ENCODE assay signal across 1 cellular context in genomic region chr1:211885746-211886522, GRCh38.
TF ChIP-seq lines count a peak whose summit lies in the region.

No MANE protein-coding gene starts in this region.

TF ChIP-seq in HepG2, 621 proteins besides CTCF, POLR2A, EP300 and RAD21 (continued from another document and continues in another):
- TF ChIP-seq ZUFSP (CRISPR knock-in tag; IDR thresholded peaks at IDR 0.05; ENCODE audit: borderline replicate concordance), result no peak
- TF ChIP-seq PAX8 (CRISPR knock-in tag; IDR thresholded peaks at IDR 0.05; ENCODE audit: borderline replicate concordance), result no peak
- no peak for TF ChIP-seq POGK (CRISPR knock-in tag; conservative IDR thresholded peaks at IDR 0.05)
- TF ChIP-seq ZNF280B (CRISPR knock-in tag; IDR thresholded peaks at IDR 0.05; ENCODE audit: borderline replicate concordance), result no peak
- peak; percentile 97 for TF ChIP-seq HDAC2 (CRISPR knock-in tag; IDR thresholded peaks at IDR 0.05)
- TF ChIP-seq SNAPC2 (CRISPR knock-in tag; IDR thresholded peaks at IDR 0.05), result no peak
- no peak for TF ChIP-seq ZNF547 (CRISPR knock-in tag; IDR thresholded peaks at IDR 0.05)
- no peak for TF ChIP-seq JUNB (CRISPR knock-in tag; IDR thresholded peaks at IDR 0.05; ENCODE audit: borderline replicate concordance)
- peak; percentile 96 for TF ChIP-seq RCOR2 (CRISPR knock-in tag; IDR thresholded peaks at IDR 0.05)
- TF ChIP-seq NR2F1 (CRISPR knock-in tag; IDR thresholded peaks at IDR 0.05), result peak; percentile 88 to 92
- TF ChIP-seq NFIC (IDR thresholded peaks at IDR 0.05; ENCODE audit: low read length), result peak; percentile 26; the same call in 1 of the 2 replicates
- no peak for TF ChIP-seq ZNF101 (CRISPR knock-in tag; IDR thresholded peaks at IDR 0.05; ENCODE audit: borderline replicate concordance, low read depth)
- TF ChIP-seq TEAD3 (CRISPR knock-in tag; optimal IDR thresholded peaks at IDR 0.05; ENCODE audit: borderline replicate concordance), result peak; percentile 80
- no peak for TF ChIP-seq MAX (IDR thresholded peaks at IDR 0.05)
- TF ChIP-seq ZNF432 (CRISPR knock-in tag; IDR thresholded peaks at IDR 0.05; ENCODE audit: borderline replicate concordance), result no peak
- TF ChIP-seq ZNF7 (CRISPR knock-in tag; IDR thresholded peaks at IDR 0.05), result no peak
- peak; percentile 83 for TF ChIP-seq ESRRA (CRISPR knock-in tag; IDR thresholded peaks at IDR 0.05; ENCODE audit: low read depth)
- 0 out of 2 replicates have a peak, but pooled peaks have one; percentile 45 for TF ChIP-seq ZNF234 (CRISPR knock-in tag; conservative IDR thresholded peaks at IDR 0.05)
- TF ChIP-seq, protein P1, sequence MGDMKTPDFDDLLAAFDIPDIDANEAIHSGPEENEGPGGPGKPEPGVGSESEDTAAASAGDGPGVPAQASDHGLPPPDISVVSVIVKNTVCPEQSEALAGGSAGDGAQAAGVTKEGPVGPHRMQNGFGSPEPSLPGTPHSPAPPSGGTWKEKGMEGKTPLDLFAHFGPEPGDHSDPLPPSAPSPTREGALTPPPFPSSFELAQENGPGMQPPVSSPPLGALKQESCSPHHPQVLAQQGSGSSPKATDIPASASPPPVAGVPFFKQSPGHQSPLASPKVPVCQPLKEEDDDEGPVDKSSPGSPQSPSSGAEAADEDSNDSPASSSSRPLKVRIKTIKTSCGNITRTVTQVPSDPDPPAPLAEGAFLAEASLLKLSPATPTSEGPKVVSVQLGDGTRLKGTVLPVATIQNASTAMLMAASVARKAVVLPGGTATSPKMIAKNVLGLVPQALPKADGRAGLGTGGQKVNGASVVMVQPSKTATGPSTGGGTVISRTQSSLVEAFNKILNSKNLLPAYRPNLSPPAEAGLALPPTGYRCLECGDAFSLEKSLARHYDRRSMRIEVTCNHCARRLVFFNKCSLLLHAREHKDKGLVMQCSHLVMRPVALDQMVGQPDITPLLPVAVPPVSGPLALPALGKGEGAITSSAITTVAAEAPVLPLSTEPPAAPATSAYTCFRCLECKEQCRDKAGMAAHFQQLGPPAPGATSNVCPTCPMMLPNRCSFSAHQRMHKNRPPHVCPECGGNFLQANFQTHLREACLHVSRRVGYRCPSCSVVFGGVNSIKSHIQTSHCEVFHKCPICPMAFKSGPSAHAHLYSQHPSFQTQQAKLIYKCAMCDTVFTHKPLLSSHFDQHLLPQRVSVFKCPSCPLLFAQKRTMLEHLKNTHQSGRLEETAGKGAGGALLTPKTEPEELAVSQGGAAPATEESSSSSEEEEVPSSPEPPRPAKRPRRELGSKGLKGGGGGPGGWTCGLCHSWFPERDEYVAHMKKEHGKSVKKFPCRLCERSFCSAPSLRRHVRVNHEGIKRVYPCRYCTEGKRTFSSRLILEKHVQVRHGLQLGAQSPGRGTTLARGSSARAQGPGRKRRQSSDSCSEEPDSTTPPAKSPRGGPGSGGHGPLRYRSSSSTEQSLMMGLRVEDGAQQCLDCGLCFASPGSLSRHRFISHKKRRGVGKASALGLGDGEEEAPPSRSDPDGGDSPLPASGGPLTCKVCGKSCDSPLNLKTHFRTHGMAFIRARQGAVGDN (CRISPR knock-in tag; IDR thresholded peaks at IDR 0.05), result no peak
- TF ChIP-seq ZNF614 (CRISPR knock-in tag; IDR thresholded peaks at IDR 0.05; ENCODE audit: borderline replicate concordance), result peak; percentile 78; the same call in 1 of the 2 replicates
- no peak for TF ChIP-seq U2AF1 (optimal IDR thresholded peaks at IDR 0.05; ENCODE audit: low read depth, low read length)
- no peak for TF ChIP-seq ZNF598 (CRISPR knock-in tag; IDR thresholded peaks at IDR 0.05; ENCODE audit: borderline replicate concordance)
- TF ChIP-seq ZNF609 (CRISPR knock-in tag; IDR thresholded peaks at IDR 0.05; ENCODE audit: borderline replicate concordance), result peak; percentile 77; the same call in 1 of the 2 replicates
- no peak for TF ChIP-seq ZNF451 (CRISPR knock-in tag; IDR thresholded peaks at IDR 0.05)
- no peak for TF ChIP-seq MXD4 (CRISPR knock-in tag; IDR thresholded peaks at IDR 0.05)
- no peak for TF ChIP-seq ZSCAN21 (CRISPR knock-in tag; IDR thresholded peaks at IDR 0.05; ENCODE audit: borderline replicate concordance)
- no peak for TF ChIP-seq KIAA2018 (CRISPR knock-in tag; IDR thresholded peaks at IDR 0.05; ENCODE audit: borderline replicate concordance)
- peak; percentile 92 for TF ChIP-seq RXRB (CRISPR knock-in tag; IDR thresholded peaks at IDR 0.05; ENCODE audit: borderline replicate concordance)
- TF ChIP-seq ZBTB21 (CRISPR knock-in tag; IDR thresholded peaks at IDR 0.05), result no peak
- TF ChIP-seq ZNF138 (CRISPR knock-in tag; IDR thresholded peaks at IDR 0.05; ENCODE audit: low read depth), result no peak
- TF ChIP-seq KLF6 (CRISPR knock-in tag; IDR thresholded peaks at IDR 0.05), result no peak
- no peak for TF ChIP-seq RBAK (CRISPR knock-in tag; IDR thresholded peaks at IDR 0.05)
- no peak for TF ChIP-seq ZNF382 (CRISPR knock-in tag; IDR thresholded peaks at IDR 0.05; ENCODE audit: borderline replicate concordance)
